18 cellular contexts compared by ENCODE assay signal in genomic region chr6:141848029-141848890, GRCh38.
DNase-seq lines count a peak whose midpoint lies in the region; ATAC-seq, FAIRE-seq and TF ChIP-seq lines count a peak whose summit lies in the region.
"Had no signal": no experiment of that assay in that cellular context is flagged by ENCODE, and none has a peak within 500 bp of the region (broad histone marks: within the 10 kb centered on the region; RNA-seq: fewer than 3 reads in every experiment).

No MANE protein-coding gene starts in this region.

- WGBS in HepG2 (ENCODE audit: low lambda C conversion rate), result 4% methylated on average over 6 of the region's 6 CpGs

- TF ChIP-seq EP300 in HepG2 (IDR thresholded peaks at IDR 0.05; ENCODE audit: low read depth in 2 of 2, low read length in 2 of 2) (no peak), HepG2 (CRISPR knock-in tag; IDR thresholded peaks at IDR 0.05; ENCODE audit: borderline replicate concordance) (no peak)

- peak overlapping the region; percentile 72 to 93 (median 80) for H3K27ac Mint-ChIP-seq in CD8-positive, alpha-beta memory T cell
- peak overlapping the region; percentile 57 for H3K27ac Mint-ChIP-seq in activated CD8-positive, alpha-beta T cell treated with anti-CD3 and anti-CD28 coated beads, Interleukin-2, amount 10 ng/mL, durations not matched to agents 7 days and 5 days
- H3K27ac Mint-ChIP-seq: CD14-positive monocyte, nephron had no signal

- POLR2A ChIA-PET in CD8-positive, alpha-beta memory T cell (lab: Charles Lee), result interaction anchor here (1.0 kb wide), 1 partner anchor 9 kb away, joined by 3 read pairs; no protein-coding TSS in a partner anchor
- POLR2A ChIA-PET in activated CD8-positive, alpha-beta T cell treated with anti-CD3 and anti-CD28 coated beads, Interleukin-2, amount 10 ng/mL, durations not matched to agents 7 days and 5 days (lab: Charles Lee), result no interaction called here
- POLR2A ChIA-PET in HepG2 (lab: Yijun Ruan, JAX), result no interaction called here

- no peak overlapping the region for H3K9ac ChIP-seq in HepG2 (ENCODE audit: insufficient read depth, low read depth, low read length)
- H3K9ac ChIP-seq: SK-N-SH had no signal

- H3K36me3 ChIP-seq in CD8-positive, alpha-beta memory T cell (ENCODE audit: insufficient read depth, low read length), result no peaks in the 10 kb centered on the region
- H3K36me3 ChIP-seq in HepG2 (replicated peaks in 1 of 2; ENCODE audit: control insufficient read depth in 1 of 2, insufficient read depth in 2 of 2, low read length in 2 of 2), result no peaks in the 10 kb centered on the region
- H3K36me3 ChIP-seq: right atrium auricular region had no signal

- TF ChIP-seq RAD21 in HepG2 (CRISPR knock-in tag; IDR thresholded peaks at IDR 0.05), result no peak

- peak; percentile 82 for ATAC-seq in activated CD8-positive, alpha-beta T cell treated with anti-CD3 and anti-CD28 coated beads, Interleukin-2, amount 10 ng/mL, durations not matched to agents 7 days and 5 days
- ATAC-seq in HepG2, result no peak
- no peak for ATAC-seq in HG02981 (IDR thresholded peaks at IDR 0.05; ENCODE audit: unreplicated experiment)
- no peak for ATAC-seq in GM18907 (IDR thresholded peaks at IDR 0.05; ENCODE audit: unreplicated experiment)
- ATAC-seq in HG02798 (IDR thresholded peaks at IDR 0.05; ENCODE audit: poor library complexity, unreplicated experiment), result no peak

- H3K36me3 Mint-ChIP-seq in CD8-positive, alpha-beta memory T cell, result peaks cover 0 to 32% (median 0%) of the 10 kb centered on the region in 3 donors
- H3K36me3 Mint-ChIP-seq in activated CD8-positive, alpha-beta T cell treated with anti-CD3 and anti-CD28 coated beads, Interleukin-2, amount 10 ng/mL, durations not matched to agents 7 days and 5 days (ENCODE audit: low read depth), result peaks cover 8% of the 10 kb centered on the region
- H3K36me3 Mint-ChIP-seq: CD14-positive monocyte had no signal

- CTCF ChIA-PET in CD8-positive, alpha-beta memory T cell (lab: Charles Lee), result no interaction called here
- CTCF ChIA-PET in activated CD8-positive, alpha-beta T cell treated with anti-CD3 and anti-CD28 coated beads, Interleukin-2, amount 10 ng/mL, durations not matched to agents 7 days and 5 days (lab: Charles Lee), result no interaction called here
- CTCF ChIA-PET in HepG2 (lab: Yijun Ruan, JAX; ENCODE audit: low intra/inter-chr PET ratio, low total read pairs), result no interaction called here

- peak overlapping the region; percentile 1 to 69 (median 43) for H3K4me3 Mint-ChIP-seq in CD8-positive, alpha-beta memory T cell
- peak overlapping the region; percentile 32 for H3K4me3 Mint-ChIP-seq in activated CD8-positive, alpha-beta T cell treated with anti-CD3 and anti-CD28 coated beads, Interleukin-2, amount 10 ng/mL, durations not matched to agents 7 days and 5 days
- H3K4me3 Mint-ChIP-seq: CD14-positive monocyte, nephron had no signal

- no TSS peak for BruUV-seq in HepG2 (replicated peaks; lab: Mats Ljungman, UMichigan)

- TF ChIP-seq POLR2A in HepG2 (IDR thresholded peaks at IDR 0.05; ENCODE audit: insufficient read depth in 1 of 2, low read depth in 2 of 2, low read length in 2 of 2), result no peak

- TF ChIP-seq CTCF in HepG2 (CRISPR knock-in tag; IDR thresholded peaks at IDR 0.05), result no peak

- no peak overlapping the region for H3K27ac ChIP-seq in CD8-positive, alpha-beta memory T cell (ENCODE audit: low read depth, low read length)
- no peak overlapping the region for H3K27ac ChIP-seq in HepG2 (ENCODE audit: extremely low read length, insufficient read depth, low read length)
- H3K27ac ChIP-seq: dorsolateral prefrontal cortex, right atrium auricular region had no signal

- intact Hi-C loops in HepG2 (cut with micrococcal nuclease; ENCODE audit: unreplicated experiment), result no loop called here

- peaks cover 40 to 62% (median 43%) of the 10 kb centered on the region in 3 donors for H3K4me1 Mint-ChIP-seq in CD8-positive, alpha-beta memory T cell
- H3K4me1 Mint-ChIP-seq in activated CD8-positive, alpha-beta T cell treated with anti-CD3 and anti-CD28 coated beads, Interleukin-2, amount 10 ng/mL, durations not matched to agents 7 days and 5 days (ENCODE audit: low read depth), result peaks cover 31% of the 10 kb centered on the region
- H3K4me1 Mint-ChIP-seq: CD14-positive monocyte had no signal

- H3K4me1 ChIP-seq in CD8-positive, alpha-beta memory T cell (ENCODE audit: insufficient read depth, low read length), result peaks cover 33% of the 10 kb centered on the region
- H3K4me1 ChIP-seq in HepG2 (ENCODE audit: insufficient read depth, low read length), result no peaks in the 10 kb centered on the region
- H3K4me1 ChIP-seq: right atrium auricular region had no signal

- H3K4me3 ChIP-seq in CD8-positive, alpha-beta memory T cell (ENCODE audit: low read length), result no peak overlapping the region
- no peak overlapping the region for H3K4me3 ChIP-seq in HepG2 (replicated peaks in 1 of 3; ENCODE audit: insufficient read depth in 1 of 3, low read depth in 2 of 3, low read length in 3 of 3)
- H3K4me3 ChIP-seq: dorsolateral prefrontal cortex, right atrium auricular region had no signal

- H3K27me3 ChIP-seq in CD8-positive, alpha-beta memory T cell (ENCODE audit: insufficient read depth, low read length, poor library complexity, severe bottlenecking), result no peaks in the 10 kb centered on the region
- no peaks in the 10 kb centered on the region for H3K27me3 ChIP-seq in HepG2 (ENCODE audit: control insufficient read depth in 1 of 2, insufficient read depth in 2 of 2, low read length in 2 of 2)
- H3K27me3 ChIP-seq: right atrium auricular region had no signal

- FAIRE-seq in HepG2 (lab: Jason Lieb, UNC), result no peak

- peaks cover 0 to 12% (median 0%) of the 10 kb centered on the region in 5 donors for H3K9me3 Mint-ChIP-seq in CD8-positive, alpha-beta memory T cell
- H3K9me3 Mint-ChIP-seq in activated CD8-positive, alpha-beta T cell treated with anti-CD3 and anti-CD28 coated beads, Interleukin-2, amount 10 ng/mL, durations not matched to agents 7 days and 5 days (ENCODE audit: insufficient read depth), result no peaks in the 10 kb centered on the region
- H3K9me3 Mint-ChIP-seq: nephron had no signal

- no peaks in the 10 kb centered on the region for H3K79me2 ChIP-seq in HepG2 (ENCODE audit: insufficient read depth, low read length)

- H4K20me1 ChIP-seq in HepG2 (ENCODE audit: insufficient read depth, low read length), result no peaks in the 10 kb centered on the region

- no peaks in the 10 kb centered on the region for H3K9me3 ChIP-seq in CD8-positive, alpha-beta memory T cell (ENCODE audit: low read length)
- no peaks in the 10 kb centered on the region for H3K9me3 ChIP-seq in HepG2 (ENCODE audit: low read length)
- H3K9me3 ChIP-seq: right atrium auricular region, SK-N-SH had no signal

- DNase-seq in CD8-positive, alpha-beta memory T cell, result peak; percentile 2 to 67 (median 33)
- DNase-seq in HCEC 1CT (peak; percentile 6), HepG2 (ENCODE audit: low spot score) (no peak), OCI-M2 (lab: John Stamatoyannopoulos, UW; ENCODE audit: unreplicated experiment) (no peak)
- peak; percentile 69 for DNase-seq in activated CD8-positive, alpha-beta T cell treated with anti-CD3 and anti-CD28 coated beads, Interleukin-2, amount 10 ng/mL, durations not matched to agents 7 days and 5 days
- DNase-seq: activated CD4-positive, alpha-beta T cell treated with anti-CD3 and anti-CD28 coated beads for 1 hour; dorsolateral prefrontal cortex; Kasumi-1; kidney glomerular epithelial cell; NCI-H2029 treated with DMSO at 0.1 percent for 48 hours; SK-N-SH; substantia nigra had no signal

- no peak overlapping the region for H3K4me2 ChIP-seq in HepG2 (ENCODE audit: low read depth, low read length)
- H3K4me2 ChIP-seq: SK-N-SH had no signal

- H3K27me3 Mint-ChIP-seq in CD8-positive, alpha-beta memory T cell, result no peaks in the 10 kb centered on the region
- no peaks in the 10 kb centered on the region for H3K27me3 Mint-ChIP-seq in activated CD8-positive, alpha-beta T cell treated with anti-CD3 and anti-CD28 coated beads, Interleukin-2, amount 10 ng/mL, durations not matched to agents 7 days and 5 days (ENCODE audit: low read depth)

- in situ Hi-C loops in HepG2 (cut with HindIII; ENCODE audit: extremely low pct_ligation_motif_present, low pct_unique_long_range_greater_than_20kb), result no loop called here

- no peak overlapping the region for H2AFZ ChIP-seq in HepG2 (ENCODE audit: low read length)

TF ChIP-seq in HepG2, 621 proteins besides CTCF, POLR2A, EP300 and RAD21:
- peak; percentile 70 to 84 for TF ChIP-seq MAFK (conservative IDR thresholded peaks at IDR 0.05 in 1 of 2, IDR thresholded peaks at IDR 0.05 in 1 of 2; ENCODE audit: low read length in 2 of 2)
- no peak for TF ChIP-seq ZNF660 (CRISPR knock-in tag; IDR thresholded peaks at IDR 0.05; ENCODE audit: borderline replicate concordance, low read depth)
- TF ChIP-seq MAFF (IDR thresholded peaks at IDR 0.05; ENCODE audit: low read depth, low read length), result peak; percentile 66
- no peak for TF ChIP-seq ZNF274 (CRISPR knock-in tag; IDR thresholded peaks at IDR 0.05)
TF ChIP-seq in HepG2: peak in this region for 2.

Comparison
In these comparisons a context has a peak if more than half of its experiments do, and no peak if none do; other contexts are left out.
1. DNase-seq: peak in CD8-positive, alpha-beta memory T cell (5 of 5), HCEC 1CT (single experiment) and activated CD8-positive, alpha-beta T cell treated with anti-CD3 and anti-CD28 coated beads, Interleukin-2, amount 10 ng/mL, durations not matched to agents 7 days and 5 days (single experiment); none in HepG2 (single experiment) and OCI-M2 (single experiment).